ENCODE assay signal across 1 cellular context in the genomic region with DNA sequence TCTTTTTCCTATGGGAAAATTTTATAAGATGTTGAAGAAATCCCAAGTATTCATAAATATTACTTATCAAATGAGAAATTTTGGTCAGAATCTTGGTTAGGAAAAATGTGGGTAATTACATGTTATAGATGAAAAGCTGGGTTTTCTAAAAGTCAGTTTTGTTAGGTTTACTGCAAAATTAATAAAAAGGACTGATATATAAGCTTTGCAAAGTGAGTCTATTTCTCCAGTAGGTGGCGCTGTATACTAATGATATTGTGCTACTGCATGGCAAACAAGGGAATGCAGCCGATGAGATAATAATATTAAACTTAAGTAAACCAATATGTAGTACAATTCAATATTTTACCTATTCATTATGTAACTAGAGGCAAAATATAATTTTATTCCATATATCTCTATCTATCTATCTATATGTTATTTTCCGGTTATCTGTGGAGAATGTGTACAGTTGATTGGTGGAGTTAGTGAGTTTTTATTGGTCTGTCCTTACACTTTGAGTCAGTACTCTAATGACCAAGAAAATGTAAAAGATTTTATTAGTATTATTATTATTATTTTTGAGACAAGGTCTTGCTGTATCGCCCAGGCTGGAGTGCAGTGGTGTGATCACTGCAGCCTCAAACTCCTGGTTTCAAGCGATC.
TF ChIP-seq lines count a peak whose summit lies in the region.

No MANE protein-coding gene starts in this region.

TF ChIP-seq in K562, 482 proteins besides CTCF, POLR2A, EP300 and RAD21:
- TF ChIP-seq ZNF639 (CRISPR knock-in tag; conservative IDR thresholded peaks at IDR 0.05 in 1 of 2, IDR thresholded peaks at IDR 0.05 in 1 of 2) (no peak), SRSF3 (IDR thresholded peaks at IDR 0.05; ENCODE audit: insufficient read depth, low read length) (no peak), RBM14 (IDR thresholded peaks at IDR 0.05; ENCODE audit: borderline replicate concordance, insufficient read depth, low read depth, low read length) (no peak), ARID4B (CRISPR knock-in tag; IDR thresholded peaks at IDR 0.05) (no peak), CHD1 (IDR thresholded peaks at IDR 0.05; ENCODE audit: low read length) (no peak), ZNF124 (CRISPR knock-in tag; IDR thresholded peaks at IDR 0.05) (no peak), MTA1 (IDR thresholded peaks at IDR 0.05; ENCODE audit: borderline replicate concordance) (no peak), ZNF175 (CRISPR knock-in tag; IDR thresholded peaks at IDR 0.05; ENCODE audit: low read depth) (no peak), PRDM10 (IDR thresholded peaks at IDR 0.05; ENCODE audit: partially characterized antibody) (no peak), BHLHE40 (IDR thresholded peaks at IDR 0.05; ENCODE audit: low read length) (no peak), ZNF318 (IDR thresholded peaks at IDR 0.05; ENCODE audit: borderline replicate concordance in 1 of 2, low read depth in 1 of 2) (no peak), HIVEP1 (CRISPR knock-in tag; IDR thresholded peaks at IDR 0.05) (no peak), SMARCA5 (IDR thresholded peaks at IDR 0.05) (no peak), ZNF707 (CRISPR knock-in tag; conservative IDR thresholded peaks at IDR 0.05) (no peak), STAT5A (IDR thresholded peaks at IDR 0.05; ENCODE audit: borderline replicate concordance, low read length) (no peak), CREM (IDR thresholded peaks at IDR 0.05; ENCODE audit: low read depth) (no peak)
- TF ChIP-seq, protein P1, sequence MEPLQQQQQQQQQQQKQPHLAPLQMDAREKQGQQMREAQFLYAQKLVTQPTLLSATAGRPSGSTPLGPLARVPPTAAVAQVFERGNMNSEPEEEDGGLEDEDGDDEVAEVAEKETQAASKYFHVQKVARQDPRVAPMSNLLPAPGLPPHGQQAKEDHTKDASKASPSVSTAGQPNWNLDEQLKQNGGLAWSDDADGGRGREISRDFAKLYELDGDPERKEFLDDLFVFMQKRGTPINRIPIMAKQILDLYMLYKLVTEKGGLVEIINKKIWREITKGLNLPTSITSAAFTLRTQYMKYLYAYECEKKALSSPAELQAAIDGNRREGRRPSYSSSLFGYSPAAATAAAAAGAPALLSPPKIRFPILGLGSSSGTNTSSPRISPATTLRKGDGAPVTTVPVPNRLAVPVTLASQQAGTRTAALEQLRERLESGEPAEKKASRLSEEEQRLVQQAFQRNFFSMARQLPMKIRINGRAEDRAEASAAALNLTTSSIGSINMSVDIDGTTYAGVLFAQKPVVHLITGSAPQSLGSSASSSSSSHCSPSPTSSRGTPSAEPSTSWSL (CRISPR knock-in tag; IDR thresholded peaks at IDR 0.05; ENCODE audit: borderline replicate concordance): no peak
- TF ChIP-seq, protein P2, sequence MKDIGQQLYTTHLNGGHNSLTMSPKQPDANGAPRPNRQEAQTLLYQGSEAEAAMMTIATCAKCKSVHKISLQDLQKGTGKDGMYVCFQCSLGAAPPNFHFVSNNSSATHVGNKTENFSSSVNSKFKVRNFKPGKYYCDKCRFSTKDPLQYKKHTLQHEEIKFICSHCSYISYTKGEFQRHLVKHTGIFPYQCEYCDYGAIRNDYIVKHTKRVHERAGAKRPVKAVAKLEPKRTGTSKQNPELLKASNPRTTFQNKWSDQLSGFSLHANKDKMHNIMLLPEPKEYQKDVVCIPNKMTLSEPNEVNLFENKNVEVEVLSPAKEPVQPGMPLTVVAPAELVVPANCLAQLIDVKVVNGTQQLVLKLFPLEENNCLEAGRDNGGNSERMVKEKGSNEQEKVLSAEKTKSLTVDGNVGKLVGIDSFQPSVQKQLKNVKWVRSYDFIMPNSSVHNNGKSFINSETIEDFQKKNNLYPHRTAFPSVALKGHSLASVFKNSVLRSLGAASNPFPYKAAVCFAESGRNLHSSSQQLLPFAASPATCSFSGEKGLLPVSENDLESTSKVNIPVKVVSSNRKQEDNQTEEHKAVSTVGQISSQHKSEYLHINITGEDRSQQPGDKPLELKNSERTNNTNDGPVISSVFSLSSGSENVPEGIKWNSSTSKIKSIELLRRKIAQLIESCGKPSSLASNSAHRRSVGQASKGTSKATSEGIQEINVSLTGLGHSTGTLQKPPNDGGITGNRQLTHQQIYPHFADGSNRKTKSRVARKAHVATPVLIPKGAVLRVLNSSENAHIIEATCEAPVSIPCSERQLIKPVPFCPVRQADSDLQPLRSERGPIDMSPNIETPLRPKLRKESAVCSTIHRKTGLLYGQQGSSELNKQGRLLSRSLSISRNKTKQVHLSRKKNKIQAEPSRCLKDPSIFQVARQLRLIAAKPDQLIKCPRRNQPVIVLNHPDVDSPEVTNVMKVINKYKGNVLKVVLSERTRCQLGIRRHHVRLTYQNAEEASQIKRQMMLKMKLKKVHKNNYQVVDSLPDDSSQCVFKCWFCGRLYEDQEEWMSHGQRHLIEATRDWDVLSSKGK (CRISPR knock-in tag; IDR thresholded peaks at IDR 0.05): no peak
